17 cellular contexts compared by ENCODE assay signal in genomic region chr14:26206640-26207039, GRCh38.
"Had no signal": no experiment of that assay in that cellular context is flagged by ENCODE, and none has a peak within 500 bp of the region (broad histone marks: within the 10 kb centered on the region; RNA-seq: fewer than 3 reads in every experiment).

No MANE protein-coding gene starts in this region.

- H3K9me3 ChIP-seq: ascending aorta, esophagus squamous epithelium, heart left ventricle, psoas muscle, suprapubic skin, upper lobe of left lung had no signal

- H3K4me3 ChIP-seq: ascending aorta, esophagus squamous epithelium, heart left ventricle, psoas muscle, spleen, suprapubic skin, upper lobe of left lung had no signal

- H3K27ac ChIP-seq: ascending aorta, esophagus squamous epithelium, heart left ventricle, psoas muscle, spleen, suprapubic skin, upper lobe of left lung had no signal

- H3K36me3 ChIP-seq: ascending aorta, esophagus squamous epithelium, heart left ventricle, spleen, suprapubic skin, upper lobe of left lung had no signal

- ATAC-seq: activated CD4-positive, CD25-positive, alpha-beta regulatory T cell treated with anti-CD3 and anti-CD28 coated beads, Interleukin-2, amount 50 U/mL, for 24 hours; activated CD8-positive, alpha-beta memory T cell treated with anti-CD3 and anti-CD28 coated beads, Interleukin-2, amount 10 ng/mL, durations not matched to agents 7 days and 5 days; activated T-cell treated with anti-CD3 and anti-CD28 coated beads, Interleukin-2, amount 50 U/mL, for 72 hours; heart left ventricle; psoas muscle; sciatic nerve had no signal

- DNase-seq: activated CD4-positive, alpha-beta T cell treated with anti-CD3 and anti-CD28 coated beads, Interleukin-2, amount 50 U/mL, for 4 hours; activated CD8-positive, alpha-beta memory T cell treated with anti-CD3 and anti-CD28 coated beads, Interleukin-2, amount 10 ng/mL, durations not matched to agents 7 days and 5 days; activated gamma-delta T cell treated with Interleukin-2 at 50 U/mL for 16 hours; activated T-cell treated with anti-CD3 and anti-CD28 coated beads, Interleukin-2, amount 50 U/mL, for 72 hours; esophagus squamous epithelium; heart left ventricle; naive B cell; occipital lobe; psoas muscle; spleen; stimulated activated CD4-positive, alpha-beta T cell treated with anti-CD3 and anti-CD28 coated beads, Interleukin-1b, Interleukin-23, amount 100 ng/mL, for 48 hours; stimulated activated naive CD4-positive, alpha-beta T cell; upper lobe of left lung had no signal

- H3K36me3 Mint-ChIP-seq: activated CD8-positive, alpha-beta memory T cell treated with anti-CD3 and anti-CD28 coated beads, Interleukin-2, amount 10 ng/mL, durations not matched to agents 7 days and 5 days; naive B cell had no signal

- H3K4me3 Mint-ChIP-seq: activated CD8-positive, alpha-beta memory T cell treated with anti-CD3 and anti-CD28 coated beads, Interleukin-2, amount 10 ng/mL, durations not matched to agents 7 days and 5 days; activated T-cell treated with anti-CD3 and anti-CD28 coated beads, Interleukin-2, amount 50 U/mL, for 72 hours; naive B cell had no signal

- H3K4me1 Mint-ChIP-seq: activated CD8-positive, alpha-beta memory T cell treated with anti-CD3 and anti-CD28 coated beads, Interleukin-2, amount 10 ng/mL, durations not matched to agents 7 days and 5 days; naive B cell had no signal

- H3K27ac Mint-ChIP-seq: activated CD8-positive, alpha-beta memory T cell treated with anti-CD3 and anti-CD28 coated beads, Interleukin-2, amount 10 ng/mL, durations not matched to agents 7 days and 5 days; activated T-cell treated with anti-CD3 and anti-CD28 coated beads, Interleukin-2, amount 50 U/mL, for 72 hours; naive B cell had no signal

- H3K27me3 ChIP-seq: ascending aorta had no signal

- H3K4me1 ChIP-seq: ascending aorta, psoas muscle, spleen had no signal
